In the genomic region with DNA sequence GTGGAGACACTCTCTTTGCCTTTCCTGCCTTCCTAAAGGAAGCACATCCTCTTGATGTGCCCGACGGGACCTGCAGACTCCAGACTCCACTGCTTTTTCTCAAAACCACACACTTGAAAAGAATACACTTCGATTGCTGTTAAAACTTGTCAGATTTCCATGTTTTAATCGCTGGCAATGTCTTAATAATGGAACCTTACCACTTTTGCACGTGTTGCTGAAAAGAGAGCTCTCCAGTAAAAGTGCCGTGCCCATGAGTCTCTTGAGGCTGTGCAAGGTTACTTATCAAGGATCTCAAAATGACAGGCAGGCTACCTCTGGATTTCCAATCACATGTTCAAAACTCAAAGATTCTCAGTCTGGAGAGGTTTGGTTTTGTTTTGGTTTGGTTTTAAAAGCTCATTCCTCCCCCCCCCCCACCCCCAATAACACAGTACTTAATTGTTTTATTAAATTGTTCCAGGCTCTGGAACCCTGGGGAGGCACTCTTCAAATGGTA, we compare ENCODE assay signal across 8 cellular contexts. TPM values are rescaled to one million over a fixed set of nuclear protein-coding genes. Genes with fewer than 3 reads are reported as not detected.
DNase-seq lines count a peak whose midpoint lies in the region; ATAC-seq and TF ChIP-seq lines count a peak whose summit lies in the region.

No MANE protein-coding gene starts in this region.

- H3K4me1 Mint-ChIP-seq in activated T-cell treated with anti-CD3 and anti-CD28 coated beads, Interleukin-2, amount 50 U/mL, for 4 hours (ENCODE audit: low read depth): peaks cover 8% of the 10 kb centered on the region
- peaks cover 10% of the 10 kb centered on the region for H3K4me1 Mint-ChIP-seq in activated naive CD8-positive, alpha-beta T cell treated with anti-CD3 and anti-CD28 coated beads, Interleukin-2, amount 10 ng/mL, durations not matched to agents 7 days and 5 days

- POLR2A ChIA-PET in activated naive CD8-positive, alpha-beta T cell treated with anti-CD3 and anti-CD28 coated beads, Interleukin-2, amount 10 ng/mL, durations not matched to agents 7 days and 5 days (lab: Charles Lee): interaction anchor here (1.2 kb wide), 1 partner anchor 13 kb away, joined by 3 read pairs; no protein-coding TSS in a partner anchor

- H3K4me1 ChIP-seq in left lung: peaks cover 7 to 15% of the 10 kb centered on the region in 2 donors
- peaks cover 6 to 15% of the 10 kb centered on the region in 2 donors for H3K4me1 ChIP-seq in thoracic aorta (ENCODE audit: control insufficient read depth in 1 of 2, low read depth in 2 of 2)

- no peak for TF ChIP-seq CTCF in left lung (IDR thresholded peaks at IDR 0.05)
- TF ChIP-seq CTCF in thoracic aorta (IDR thresholded peaks at IDR 0.05): no peak

- H3K9me3 ChIP-seq in left lung (no peaks in the 10 kb centered on the region), thoracic aorta (no peaks in the 10 kb centered on the region)

- H3K36me3 Mint-ChIP-seq in activated T-cell treated with anti-CD3 and anti-CD28 coated beads, Interleukin-2, amount 50 U/mL, for 4 hours (ENCODE audit: insufficient read depth): no peaks in the 10 kb centered on the region
- no peaks in the 10 kb centered on the region for H3K36me3 Mint-ChIP-seq in activated naive CD8-positive, alpha-beta T cell treated with anti-CD3 and anti-CD28 coated beads, Interleukin-2, amount 10 ng/mL, durations not matched to agents 7 days and 5 days

- peaks cover 55 to 93% of the 10 kb centered on the region in 2 donors for H3K27me3 ChIP-seq in left lung
- H3K27me3 ChIP-seq in thoracic aorta (replicated peaks; ENCODE audit: insufficient read depth): peaks cover 19% of the 10 kb centered on the region

- intact Hi-C loops in left lung (cut with DNase I): no loop called here

- no peak overlapping the region for H3K27ac Mint-ChIP-seq in activated naive CD8-positive, alpha-beta T cell treated with anti-CD3 and anti-CD28 coated beads, Interleukin-2, amount 10 ng/mL, durations not matched to agents 7 days and 5 days

- DNase-seq in activated T-cell treated with anti-CD3 and anti-CD28 coated beads, Interleukin-2, amount 50 U/mL, for 4 hours: no peak
- DNase-seq in activated T-cell treated with anti-CD3 and anti-CD28 coated beads for 4 hours (no peak), left lung (no peak), thoracic aorta (ENCODE audit: low spot score) (no peak), NOMO-1 treated with dmso at 0.1 percent for 144 hours (lab: John Stamatoyannopoulos, UW; ENCODE audit: unreplicated experiment) (no peak), substantia nigra (lab: John Stamatoyannopoulos, UW) (no peak)
- no peak for DNase-seq in activated naive CD8-positive, alpha-beta T cell treated with anti-CD3 and anti-CD28 coated beads, Interleukin-2, amount 10 ng/mL, durations not matched to agents 7 days and 5 days

- H3K36me3 ChIP-seq in left lung (no peaks in the 10 kb centered on the region), thoracic aorta (no peaks in the 10 kb centered on the region)

- H3K4me3 ChIP-seq in left lung (peak overlapping the region; percentile 30 to 32), thoracic aorta (peak overlapping the region; percentile 74)

- H3K27me3 Mint-ChIP-seq in activated T-cell treated with anti-CD3 and anti-CD28 coated beads, Interleukin-2, amount 50 U/mL, for 4 hours (ENCODE audit: low read depth): peaks cover 82% of the 10 kb centered on the region
- peaks cover 74% of the 10 kb centered on the region for H3K27me3 Mint-ChIP-seq in activated naive CD8-positive, alpha-beta T cell treated with anti-CD3 and anti-CD28 coated beads, Interleukin-2, amount 10 ng/mL, durations not matched to agents 7 days and 5 days

- peak overlapping the region; percentile 65 for H3K4me3 Mint-ChIP-seq in activated T-cell treated with anti-CD3 and anti-CD28 coated beads, Interleukin-2, amount 50 U/mL, for 4 hours
- peak overlapping the region; percentile 77 for H3K4me3 Mint-ChIP-seq in activated naive CD8-positive, alpha-beta T cell treated with anti-CD3 and anti-CD28 coated beads, Interleukin-2, amount 10 ng/mL, durations not matched to agents 7 days and 5 days

- ATAC-seq in activated T-cell treated with anti-CD3 and anti-CD28 coated beads, Interleukin-2, amount 50 U/mL, for 4 hours: no peak
- no peak for ATAC-seq in activated naive CD8-positive, alpha-beta T cell treated with anti-CD3 and anti-CD28 coated beads, Interleukin-2, amount 10 ng/mL, durations not matched to agents 7 days and 5 days (ENCODE audit: low read depth)
- ATAC-seq in left lung (peak; percentile 23), thoracic aorta (ENCODE audit: insufficient number of reproducible peaks, low FRiP score, low read depth) (no peak), HG02852 (IDR thresholded peaks at IDR 0.05; ENCODE audit: unreplicated experiment) (no peak)

- no peaks in the 10 kb centered on the region for H3K9me3 Mint-ChIP-seq in activated T-cell treated with anti-CD3 and anti-CD28 coated beads, Interleukin-2, amount 50 U/mL, for 4 hours
- no peaks in the 10 kb centered on the region for H3K9me3 Mint-ChIP-seq in activated naive CD8-positive, alpha-beta T cell treated with anti-CD3 and anti-CD28 coated beads, Interleukin-2, amount 10 ng/mL, durations not matched to agents 7 days and 5 days

- H3K27ac ChIP-seq in left lung (no peak overlapping the region), thoracic aorta (no peak overlapping the region), substantia nigra (ENCODE audit: low read depth, low read length, poor library complexity, severe bottlenecking) (no peak overlapping the region)

RNA-seq across cellular contexts. Expression of a gene that starts 12.0 kb away (rescaled TPM):
- under 1 TPM in 1 of 3 donors, not detected in 2; 0.11 TPM for total RNA-seq in activated T-cell treated with anti-CD3 and anti-CD28 coated beads, Interleukin-2, amount 50 U/mL, for 4 hours
- total RNA-seq in activated naive CD8-positive, alpha-beta T cell treated with anti-CD3 and anti-CD28 coated beads, Interleukin-2, amount 10 ng/mL, durations not matched to agents 7 days and 5 days: not detected
- under 1 TPM; 0.73 to 0.97 TPM for total RNA-seq in left lung
- under 1 TPM in 1 of 2 donors, not detected in 1; 0.78 TPM for total RNA-seq in thoracic aorta
